In genomic region chr12:110224379-110225304, GRCh38 we compare ENCODE assay signal across 8 cellular contexts. TPM values are rescaled to one million over a fixed set of nuclear protein-coding genes. Genes with fewer than 3 reads are reported as not detected.
DNase-seq lines count a peak whose midpoint lies in the region; ATAC-seq and TF ChIP-seq lines count a peak whose summit lies in the region.

No MANE protein-coding gene starts in this region.

- no peak overlapping the region for H3K23ac ChIP-seq in mesenchymal stem cell (ENCODE audit: low read length in 2 of 2)

- H2BK120ac ChIP-seq in mesenchymal stem cell (ENCODE audit: low read depth, low read length), result no peak overlapping the region

- H3K27me3 ChIP-seq in mesenchymal stem cell (ENCODE audit: control insufficient read depth in 1 of 2, insufficient read depth in 1 of 2, low read length in 2 of 2), result no peaks in the 10 kb centered on the region

- H4K8ac ChIP-seq in mesenchymal stem cell (ENCODE audit: low read length), result no peak overlapping the region

- H3K36me3 ChIP-seq in mesenchymal stem cell (ENCODE audit: control insufficient read depth in 1 of 2, insufficient read depth in 2 of 2, low read depth in 1 of 2, low read length in 2 of 2), result no peaks in the 10 kb centered on the region

- H2AK5ac ChIP-seq in mesenchymal stem cell (ENCODE audit: low read length, severe bottlenecking), result no peak overlapping the region

- H3K4me2 ChIP-seq in mesenchymal stem cell (ENCODE audit: low read length, poor library complexity, severe bottlenecking), result no peak overlapping the region

- H3K79me1 ChIP-seq in mesenchymal stem cell (replicated peaks; ENCODE audit: low read length, poor library complexity, severe bottlenecking), result no peaks in the 10 kb centered on the region

- H3K4me1 ChIP-seq in mesenchymal stem cell (ENCODE audit: control insufficient read depth, insufficient read depth, low read depth, low read length), result peaks cover 3% of the 10 kb centered on the region

- H3K27ac ChIP-seq in coronary artery (peak overlapping the region; percentile 73 to 82), mesenchymal stem cell (ENCODE audit: low read length, poor library complexity, severe bottlenecking) (no peak overlapping the region)

- no peak overlapping the region for H2BK5ac ChIP-seq in mesenchymal stem cell (ENCODE audit: low read depth, low read length, poor library complexity, severe bottlenecking)

- H2BK15ac ChIP-seq in mesenchymal stem cell (ENCODE audit: low read depth, poor library complexity, severe bottlenecking), result no peak overlapping the region

- peak overlapping the region; percentile 60 for H3K4me3 ChIP-seq in coronary artery
- peak overlapping the region in 1 of 2 experiments; percentile 66 for H3K4me3 ChIP-seq in mesenchymal stem cell (ENCODE audit: insufficient read depth in 1 of 2, low read depth in 1 of 2, low read length in 2 of 2)

- peak overlapping the region; percentile 78 for H3K9ac ChIP-seq in mesenchymal stem cell (ENCODE audit: low read length)

- H2AFZ ChIP-seq in mesenchymal stem cell (ENCODE audit: low read depth, low read length), result no peak overlapping the region

- ATAC-seq in GM18858 (IDR thresholded peaks at IDR 0.05; ENCODE audit: unreplicated experiment) (no peak), HG03354 (IDR thresholded peaks at IDR 0.05; ENCODE audit: poor library complexity, severe bottlenecking, unreplicated experiment) (no peak)

- no peaks in the 10 kb centered on the region for H3K9me3 ChIP-seq in mesenchymal stem cell (ENCODE audit: control insufficient read depth, low read length)

- H4K91ac ChIP-seq in mesenchymal stem cell (ENCODE audit: low read length), result no peak overlapping the region

- peak; percentile 19 for TF ChIP-seq CTCF in coronary artery (IDR thresholded peaks at IDR 0.05)

- DNase-seq in DMS114 treated with DMSO at 0.1 percent for 48 hours (lab: John Stamatoyannopoulos, UW; ENCODE audit: unreplicated experiment), result peak; percentile 48
- DNase-seq in NCI-H2196 (lab: John Stamatoyannopoulos, UW; ENCODE audit: unreplicated experiment), result peak; percentile 36
- no peak for DNase-seq in coronary artery (ENCODE audit: low spot score)
- DNase-seq in mesenchymal stem cell, result peak; percentile 82
- DNase-seq in COLO668 (lab: John Stamatoyannopoulos, UW; ENCODE audit: unreplicated experiment), result no peak
- DNase-seq in ureter (ENCODE audit: low spot score), result no peak

- H3K14ac ChIP-seq in mesenchymal stem cell (ENCODE audit: low read length in 2 of 2), result no peak overlapping the region

- H3K18ac ChIP-seq in mesenchymal stem cell (ENCODE audit: low read depth in 1 of 2, low read length in 2 of 2), result no peak overlapping the region

- H3K4ac ChIP-seq in mesenchymal stem cell (ENCODE audit: low read depth in 1 of 2, low read length in 2 of 2), result no peak overlapping the region

- H2BK12ac ChIP-seq in mesenchymal stem cell (ENCODE audit: low read length in 2 of 2), result no peak overlapping the region

- 82% methylated on average over 10 of the region's 10 CpGs for WGBS in mesenchymal stem cell

RNA-seq across cellular contexts. Expression of gene ATP2A2, which starts 56.4 kb away (rescaled TPM):
- 155 TPM for polyA plus RNA-seq in mesenchymal stem cell (2013, experiment 1 of 2)
- 150 TPM for polyA plus RNA-seq in mesenchymal stem cell (2013, experiment 2 of 2)
- total RNA-seq in ureter, result 357 TPM

Comparison
In these comparisons a context has a peak if more than half of its experiments do, and no peak if none do; other contexts are left out.
1. DNase-seq: peak in DMS114 treated with DMSO at 0.1 percent for 48 hours (single experiment), NCI-H2196 (single experiment) and mesenchymal stem cell (single experiment); none in coronary artery (single experiment), COLO668 (single experiment) and ureter (single experiment).